In genomic region chr12:14858513-14858912, GRCh38 we compare ENCODE assay signal across 22 cellular contexts. TPM values are rescaled to one million over a fixed set of nuclear protein-coding genes. Genes with fewer than 3 reads are reported as not detected.
DNase-seq lines count a peak whose midpoint lies in the region; ATAC-seq and TF ChIP-seq lines count a peak whose summit lies in the region.
"Had no signal": no experiment of that assay in that cellular context is flagged by ENCODE, and none has a peak within 500 bp of the region (broad histone marks: within the 10 kb centered on the region; RNA-seq: fewer than 3 reads in every experiment).

No MANE protein-coding gene starts in this region.

- no peaks in the 10 kb centered on the region for H3K9me3 ChIP-seq in colonic mucosa
- H3K9me3 ChIP-seq: HAP-1 had no signal

- no peaks in the 10 kb centered on the region for H3K4me1 Mint-ChIP-seq in activated naive CD4-positive, alpha-beta T cell treated with anti-CD3 and anti-CD28 coated beads, Interleukin-2, amount 50 U/mL, for 24 hours
- no peaks in the 10 kb centered on the region for H3K4me1 Mint-ChIP-seq in activated naive CD4-positive, alpha-beta T cell treated with anti-CD3 and anti-CD28 coated beads for 36 hours (ENCODE audit: low read depth)
- peaks cover 22% of the 10 kb centered on the region for H3K4me1 Mint-ChIP-seq in memory B cell
- H3K4me1 Mint-ChIP-seq in stimulated activated naive B cell treated with anti-CD40 and anti-IgM and Interleukin-4, amounts not matched to agents 10 μg/mL and 1 μg/mL and 100 μg/mL, for 72 hours = peaks cover 17 to 34% of the 10 kb centered on the region in 2 donors
- H3K4me1 Mint-ChIP-seq: CD4-positive, alpha-beta memory T cell had no signal

- no peak overlapping the region for H3K4me3 ChIP-seq in colonic mucosa
- H3K4me3 ChIP-seq: A549, HAP-1 had no signal

- TF ChIP-seq CTCF in colonic mucosa (IDR thresholded peaks at IDR 0.05) = no peak

- intact Hi-C loops in activated naive CD4-positive, alpha-beta T cell treated with anti-CD3 and anti-CD28 coated beads for 36 hours (cut with micrococcal nuclease) = no loop called here
- intact Hi-C loops in colonic mucosa (cut with DNase I) = no loop called here

- no peak overlapping the region for H3K27ac ChIP-seq in colonic mucosa
- H3K27ac ChIP-seq: A549 had no signal

- H3K9ac ChIP-seq in colonic mucosa (ENCODE audit: low read depth in 2 of 2, low read length in 2 of 2) = no peak overlapping the region

- peaks cover 2% of the 10 kb centered on the region for H3K36me3 Mint-ChIP-seq in activated naive CD4-positive, alpha-beta T cell treated with anti-CD3 and anti-CD28 coated beads, Interleukin-2, amount 50 U/mL, for 24 hours
- peaks cover 6% of the 10 kb centered on the region for H3K36me3 Mint-ChIP-seq in activated naive CD4-positive, alpha-beta T cell treated with anti-CD3 and anti-CD28 coated beads for 36 hours (ENCODE audit: low read depth)
- peaks cover 12% of the 10 kb centered on the region for H3K36me3 Mint-ChIP-seq in memory B cell
- peaks cover 2 to 23% of the 10 kb centered on the region in 2 donors for H3K36me3 Mint-ChIP-seq in stimulated activated naive B cell treated with anti-CD40 and anti-IgM and Interleukin-4, amounts not matched to agents 10 μg/mL and 1 μg/mL and 100 μg/mL, for 72 hours

- no peaks in the 10 kb centered on the region for H3K27me3 ChIP-seq in colonic mucosa

- H3K4me1 ChIP-seq in colonic mucosa = no peaks in the 10 kb centered on the region
- H3K4me1 ChIP-seq: A549, HAP-1 had no signal

- H3K27me3 Mint-ChIP-seq in activated naive CD4-positive, alpha-beta T cell treated with anti-CD3 and anti-CD28 coated beads, Interleukin-2, amount 50 U/mL, for 24 hours = no peaks in the 10 kb centered on the region
- no peaks in the 10 kb centered on the region for H3K27me3 Mint-ChIP-seq in activated naive CD4-positive, alpha-beta T cell treated with anti-CD3 and anti-CD28 coated beads for 36 hours (ENCODE audit: low read depth)
- no peaks in the 10 kb centered on the region for H3K27me3 Mint-ChIP-seq in memory B cell
- H3K27me3 Mint-ChIP-seq in stimulated activated naive B cell treated with anti-CD40 and anti-IgM and Interleukin-4, amounts not matched to agents 10 μg/mL and 1 μg/mL and 100 μg/mL, for 72 hours = no peaks in the 10 kb centered on the region
- H3K27me3 Mint-ChIP-seq: CD4-positive, alpha-beta memory T cell had no signal

- DNase-seq in activated naive CD4-positive, alpha-beta T cell treated with anti-CD3 and anti-CD28 coated beads for 36 hours = no peak
- no peak for DNase-seq in memory B cell (ENCODE audit: low spot score in 2 of 2)
- no peak for DNase-seq in stimulated activated naive B cell treated with anti-CD40 and anti-IgM and Interleukin-4, amounts not matched to agents 10 μg/mL and 1 μg/mL and 100 μg/mL, for 72 hours
- no peak for DNase-seq in colonic mucosa
- DNase-seq: 8988T; ACHN; AML-193; C1 segment of cervical spinal cord; Calu3; CD4-positive, alpha-beta memory T cell; COR-L47; DMS53; DMS79 treated with DMSO at 0.1 percent for 48 hours; GF-D8; GOT3; HFFc6 had no signal

- no peaks in the 10 kb centered on the region for H3K9me3 Mint-ChIP-seq in activated naive CD4-positive, alpha-beta T cell treated with anti-CD3 and anti-CD28 coated beads, Interleukin-2, amount 50 U/mL, for 24 hours
- H3K9me3 Mint-ChIP-seq in activated naive CD4-positive, alpha-beta T cell treated with anti-CD3 and anti-CD28 coated beads for 36 hours = peaks cover 19% of the 10 kb centered on the region
- H3K9me3 Mint-ChIP-seq in memory B cell = peaks cover 16% of the 10 kb centered on the region
- H3K9me3 Mint-ChIP-seq in stimulated activated naive B cell treated with anti-CD40 and anti-IgM and Interleukin-4, amounts not matched to agents 10 μg/mL and 1 μg/mL and 100 μg/mL, for 72 hours = peaks cover 15 to 28% of the 10 kb centered on the region in 2 donors

- CTCF ChIA-PET in activated naive CD4-positive, alpha-beta T cell treated with anti-CD3 and anti-CD28 coated beads for 36 hours (lab: Charles Lee) = no interaction called here

- no peaks in the 10 kb centered on the region for H3K36me3 ChIP-seq in colonic mucosa
- H3K36me3 ChIP-seq: HAP-1 had no signal

- no peak overlapping the region for H3K4me3 Mint-ChIP-seq in activated naive CD4-positive, alpha-beta T cell treated with anti-CD3 and anti-CD28 coated beads, Interleukin-2, amount 50 U/mL, for 24 hours
- no peak overlapping the region for H3K4me3 Mint-ChIP-seq in activated naive CD4-positive, alpha-beta T cell treated with anti-CD3 and anti-CD28 coated beads for 36 hours
- H3K4me3 Mint-ChIP-seq in memory B cell = no peak overlapping the region
- no peak overlapping the region for H3K4me3 Mint-ChIP-seq in stimulated activated naive B cell treated with anti-CD40 and anti-IgM and Interleukin-4, amounts not matched to agents 10 μg/mL and 1 μg/mL and 100 μg/mL, for 72 hours
- H3K4me3 Mint-ChIP-seq: CD4-positive, alpha-beta memory T cell; HFFc6 had no signal

- ATAC-seq in memory B cell (ENCODE audit: low read depth) = peak; percentile 65
- ATAC-seq in stimulated activated naive B cell treated with anti-CD40 and anti-IgM and Interleukin-4, amounts not matched to agents 10 μg/mL and 1 μg/mL and 100 μg/mL, for 72 hours (replicated peaks) = no peak
- ATAC-seq in GM21786 (IDR thresholded peaks at IDR 0.05; ENCODE audit: unreplicated experiment) = no peak
- ATAC-seq: A549 had no signal

- peak overlapping the region; percentile 38 for H3K27ac Mint-ChIP-seq in activated naive CD4-positive, alpha-beta T cell treated with anti-CD3 and anti-CD28 coated beads, Interleukin-2, amount 50 U/mL, for 24 hours
- H3K27ac Mint-ChIP-seq in activated naive CD4-positive, alpha-beta T cell treated with anti-CD3 and anti-CD28 coated beads for 36 hours = no peak overlapping the region
- peak overlapping the region; percentile 67 for H3K27ac Mint-ChIP-seq in memory B cell
- H3K27ac Mint-ChIP-seq in stimulated activated naive B cell treated with anti-CD40 and anti-IgM and Interleukin-4, amounts not matched to agents 10 μg/mL and 1 μg/mL and 100 μg/mL, for 72 hours = peak overlapping the region; percentile 65
- H3K27ac Mint-ChIP-seq: CD4-positive, alpha-beta memory T cell; HFFc6 had no signal

RNA-seq across cellular contexts. Expression of gene ART4, which starts 15.2 kb away (rescaled TPM):
- total RNA-seq in activated naive CD4-positive, alpha-beta T cell treated with anti-CD3 and anti-CD28 coated beads for 36 hours = not detected
- total RNA-seq in colonic mucosa = under 1 TPM in 1 of 2 donors, not detected in 1; 0.49 TPM
- total RNA-seq: Calu3; CD4-positive, alpha-beta memory T cell; Daoy; G401; HFFc6 had no signal

RNA-seq across cellular contexts. Expression of gene MGP, which starts 27.1 kb away (rescaled TPM):
- not detected for total RNA-seq in activated naive CD4-positive, alpha-beta T cell treated with anti-CD3 and anti-CD28 coated beads for 36 hours
- 100 to 1,000 TPM in 1 of 2 donors, 10 to 100 TPM in 1; 37.6 to 180 TPM for total RNA-seq in colonic mucosa
- total RNA-seq: Calu3, G401 had no signal

RNA-seq across cellular contexts. Expression of gene SMCO3, which starts 44.5 kb away (rescaled TPM):
- not detected for total RNA-seq in activated naive CD4-positive, alpha-beta T cell treated with anti-CD3 and anti-CD28 coated beads for 36 hours
- not detected for total RNA-seq in colonic mucosa
- total RNA-seq: Calu3; CD4-positive, alpha-beta memory T cell; G401 had no signal

RNA-seq across cellular contexts. Expression of gene C12orf60, which starts 55.0 kb away (rescaled TPM):
- total RNA-seq in activated naive CD4-positive, alpha-beta T cell treated with anti-CD3 and anti-CD28 coated beads for 36 hours = 1 to 10 TPM; 2.0 to 3.1 TPM
- under 1 TPM; 0.42 to 0.89 TPM for total RNA-seq in colonic mucosa

RNA-seq across cellular contexts. Expression of gene WBP11, which starts 55.2 kb away (rescaled TPM):
- total RNA-seq in activated naive CD4-positive, alpha-beta T cell treated with anti-CD3 and anti-CD28 coated beads for 36 hours = 100 to 1,000 TPM; 105 to 115 TPM
- 10 to 100 TPM; 55.3 to 60.0 TPM for total RNA-seq in colonic mucosa

Comparison
In these comparisons a context has a peak if more than half of its experiments do, and no peak if none do; other contexts are left out.
1. RNA of gene MGP, which starts 27.1 kb away (total RNA-seq): 37.6 to 180 TPM in colonic mucosa; not detected in activated naive CD4-positive, alpha-beta T cell treated with anti-CD3 and anti-CD28 coated beads for 36 hours; every median in the first group is over 10 times any median in the second.